1 cellular context compared by ENCODE assay signal in the genomic region with DNA sequence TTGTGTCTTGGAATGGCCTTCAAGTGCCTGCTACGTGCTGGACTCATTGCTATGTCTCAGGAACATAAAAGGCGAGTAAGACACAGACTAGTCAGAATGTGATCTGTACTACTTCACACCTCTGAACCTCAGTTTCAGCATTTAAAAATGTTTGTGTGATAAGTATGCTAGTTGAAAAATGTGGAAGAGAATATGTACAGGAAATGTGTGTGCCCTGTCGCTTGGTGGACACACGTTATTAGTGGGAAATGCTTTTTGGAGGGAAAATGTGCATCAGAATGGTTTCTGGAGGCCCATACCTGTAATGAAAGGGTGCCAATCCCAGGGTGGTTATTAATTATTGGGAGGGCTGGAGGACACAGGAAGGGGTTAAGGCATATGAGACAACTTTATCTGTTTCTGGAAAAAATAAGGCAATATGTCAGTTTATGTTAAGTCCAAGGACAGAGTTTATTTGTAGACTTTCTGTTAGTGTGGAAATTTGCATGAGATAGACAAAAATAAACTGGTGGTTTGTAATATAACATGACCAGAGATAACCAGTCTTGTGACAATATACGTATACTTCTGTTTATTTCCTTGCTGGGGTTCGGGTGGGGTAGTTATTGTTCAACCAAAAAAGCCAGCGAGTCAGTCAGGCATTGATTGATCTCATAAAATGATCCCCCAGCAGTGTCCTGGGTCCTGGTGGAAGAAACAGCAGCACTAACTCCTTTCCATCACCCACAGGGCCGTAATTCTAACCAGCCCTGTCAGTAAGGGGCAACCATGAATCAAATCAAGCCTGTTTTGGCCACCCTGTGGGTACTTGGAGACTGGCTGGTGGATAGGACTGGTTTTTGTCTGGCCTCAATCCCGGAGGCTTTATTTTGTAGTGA.
TF ChIP-seq lines count a peak whose summit lies in the region.

No MANE protein-coding gene starts in this region.

TF ChIP-seq in GM12878, 131 proteins besides CTCF, POLR2A, EP300 and RAD21 (continued from another document):
- TF ChIP-seq, protein P1, sequence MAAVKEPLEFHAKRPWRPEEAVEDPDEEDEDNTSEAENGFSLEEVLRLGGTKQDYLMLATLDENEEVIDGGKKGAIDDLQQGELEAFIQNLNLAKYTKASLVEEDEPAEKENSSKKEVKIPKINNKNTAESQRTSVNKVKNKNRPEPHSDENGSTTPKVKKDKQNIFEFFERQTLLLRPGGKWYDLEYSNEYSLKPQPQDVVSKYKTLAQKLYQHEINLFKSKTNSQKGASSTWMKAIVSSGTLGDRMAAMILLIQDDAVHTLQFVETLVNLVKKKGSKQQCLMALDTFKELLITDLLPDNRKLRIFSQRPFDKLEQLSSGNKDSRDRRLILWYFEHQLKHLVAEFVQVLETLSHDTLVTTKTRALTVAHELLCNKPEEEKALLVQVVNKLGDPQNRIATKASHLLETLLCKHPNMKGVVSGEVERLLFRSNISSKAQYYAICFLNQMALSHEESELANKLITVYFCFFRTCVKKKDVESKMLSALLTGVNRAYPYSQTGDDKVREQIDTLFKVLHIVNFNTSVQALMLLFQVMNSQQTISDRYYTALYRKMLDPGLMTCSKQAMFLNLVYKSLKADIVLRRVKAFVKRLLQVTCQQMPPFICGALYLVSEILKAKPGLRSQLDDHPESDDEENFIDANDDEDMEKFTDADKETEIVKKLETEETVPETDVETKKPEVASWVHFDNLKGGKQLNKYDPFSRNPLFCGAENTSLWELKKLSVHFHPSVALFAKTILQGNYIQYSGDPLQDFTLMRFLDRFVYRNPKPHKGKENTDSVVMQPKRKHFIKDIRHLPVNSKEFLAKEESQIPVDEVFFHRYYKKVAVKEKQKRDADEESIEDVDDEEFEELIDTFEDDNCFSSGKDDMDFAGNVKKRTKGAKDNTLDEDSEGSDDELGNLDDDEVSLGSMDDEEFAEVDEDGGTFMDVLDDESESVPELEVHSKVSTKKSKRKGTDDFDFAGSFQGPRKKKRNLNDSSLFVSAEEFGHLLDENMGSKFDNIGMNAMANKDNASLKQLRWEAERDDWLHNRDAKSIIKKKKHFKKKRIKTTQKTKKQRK (IDR thresholded peaks at IDR 0.05; ENCODE audit: low read depth, low read length): no peak
- TF ChIP-seq, protein P2, sequence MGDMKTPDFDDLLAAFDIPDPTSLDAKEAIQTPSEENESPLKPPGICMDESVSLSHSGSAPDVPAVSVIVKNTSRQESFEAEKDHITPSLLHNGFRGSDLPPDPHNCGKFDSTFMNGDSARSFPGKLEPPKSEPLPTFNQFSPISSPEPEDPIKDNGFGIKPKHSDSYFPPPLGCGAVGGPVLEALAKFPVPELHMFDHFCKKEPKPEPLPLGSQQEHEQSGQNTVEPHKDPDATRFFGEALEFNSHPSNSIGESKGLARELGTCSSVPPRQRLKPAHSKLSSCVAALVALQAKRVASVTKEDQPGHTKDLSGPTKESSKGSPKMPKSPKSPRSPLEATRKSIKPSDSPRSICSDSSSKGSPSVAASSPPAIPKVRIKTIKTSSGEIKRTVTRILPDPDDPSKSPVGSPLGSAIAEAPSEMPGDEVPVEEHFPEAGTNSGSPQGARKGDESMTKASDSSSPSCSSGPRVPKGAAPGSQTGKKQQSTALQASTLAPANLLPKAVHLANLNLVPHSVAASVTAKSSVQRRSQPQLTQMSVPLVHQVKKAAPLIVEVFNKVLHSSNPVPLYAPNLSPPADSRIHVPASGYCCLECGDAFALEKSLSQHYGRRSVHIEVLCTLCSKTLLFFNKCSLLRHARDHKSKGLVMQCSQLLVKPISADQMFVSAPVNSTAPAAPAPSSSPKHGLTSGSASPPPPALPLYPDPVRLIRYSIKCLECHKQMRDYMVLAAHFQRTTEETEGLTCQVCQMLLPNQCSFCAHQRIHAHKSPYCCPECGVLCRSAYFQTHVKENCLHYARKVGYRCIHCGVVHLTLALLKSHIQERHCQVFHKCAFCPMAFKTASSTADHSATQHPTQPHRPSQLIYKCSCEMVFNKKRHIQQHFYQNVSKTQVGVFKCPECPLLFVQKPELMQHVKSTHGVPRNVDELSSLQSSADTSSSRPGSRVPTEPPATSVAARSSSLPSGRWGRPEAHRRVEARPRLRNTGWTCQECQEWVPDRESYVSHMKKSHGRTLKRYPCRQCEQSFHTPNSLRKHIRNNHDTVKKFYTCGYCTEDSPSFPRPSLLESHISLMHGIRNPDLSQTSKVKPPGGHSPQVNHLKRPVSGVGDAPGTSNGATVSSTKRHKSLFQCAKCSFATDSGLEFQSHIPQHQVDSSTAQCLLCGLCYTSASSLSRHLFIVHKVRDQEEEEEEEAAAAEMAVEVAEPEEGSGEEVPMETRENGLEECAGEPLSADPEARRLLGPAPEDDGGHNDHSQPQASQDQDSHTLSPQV (IDR thresholded peaks at IDR 0.05): 0 out of 2 replicates have a peak, but pooled peaks have one; percentile 9
- TF ChIP-seq FOS (IDR thresholded peaks at IDR 0.05; ENCODE audit: borderline replicate concordance, extremely low read depth, insufficient read length) (no peak), LARP7 (IDR thresholded peaks at IDR 0.05) (no peak), KLF5 (IDR thresholded peaks at IDR 0.05; ENCODE audit: partially characterized antibody) (no peak), NKRF (conservative IDR thresholded peaks at IDR 0.05) (no peak), POLR2AphosphoS5 (IDR thresholded peaks at IDR 0.05; ENCODE audit: low read length) (peak; percentile 73), YY1 (IDR thresholded peaks at IDR 0.05; ENCODE audit: low read depth, low read length) (no peak)
- TF ChIP-seq, protein P3, sequence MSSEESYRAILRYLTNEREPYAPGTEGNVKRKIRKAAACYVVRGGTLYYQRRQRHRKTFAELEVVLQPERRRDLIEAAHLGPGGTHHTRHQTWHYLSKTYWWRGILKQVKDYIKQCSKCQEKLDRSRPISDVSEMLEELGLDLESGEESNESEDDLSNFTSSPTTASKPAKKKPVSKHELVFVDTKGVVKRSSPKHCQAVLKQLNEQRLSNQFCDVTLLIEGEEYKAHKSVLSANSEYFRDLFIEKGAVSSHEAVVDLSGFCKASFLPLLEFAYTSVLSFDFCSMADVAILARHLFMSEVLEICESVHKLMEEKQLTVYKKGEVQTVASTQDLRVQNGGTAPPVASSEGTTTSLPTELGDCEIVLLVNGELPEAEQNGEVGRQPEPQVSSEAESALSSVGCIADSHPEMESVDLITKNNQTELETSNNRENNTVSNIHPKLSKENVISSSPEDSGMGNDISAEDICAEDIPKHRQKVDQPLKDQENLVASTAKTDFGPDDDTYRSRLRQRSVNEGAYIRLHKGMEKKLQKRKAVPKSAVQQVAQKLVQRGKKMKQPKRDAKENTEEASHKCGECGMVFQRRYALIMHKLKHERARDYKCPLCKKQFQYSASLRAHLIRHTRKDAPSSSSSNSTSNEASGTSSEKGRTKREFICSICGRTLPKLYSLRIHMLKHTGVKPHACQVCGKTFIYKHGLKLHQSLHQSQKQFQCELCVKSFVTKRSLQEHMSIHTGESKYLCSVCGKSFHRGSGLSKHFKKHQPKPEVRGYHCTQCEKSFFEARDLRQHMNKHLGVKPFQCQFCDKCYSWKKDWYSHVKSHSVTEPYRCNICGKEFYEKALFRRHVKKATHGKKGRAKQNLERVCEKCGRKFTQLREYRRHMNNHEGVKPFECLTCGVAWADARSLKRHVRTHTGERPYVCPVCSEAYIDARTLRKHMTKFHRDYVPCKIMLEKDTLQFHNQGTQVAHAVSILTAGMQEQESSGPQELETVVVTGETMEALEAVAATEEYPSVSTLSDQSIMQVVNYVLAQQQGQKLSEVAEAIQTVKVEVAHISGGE (CRISPR knock-in tag; IDR thresholded peaks at IDR 0.05): no peak
